Comparison of ENCODE assay signal across 18 cellular contexts in the genomic region with DNA sequence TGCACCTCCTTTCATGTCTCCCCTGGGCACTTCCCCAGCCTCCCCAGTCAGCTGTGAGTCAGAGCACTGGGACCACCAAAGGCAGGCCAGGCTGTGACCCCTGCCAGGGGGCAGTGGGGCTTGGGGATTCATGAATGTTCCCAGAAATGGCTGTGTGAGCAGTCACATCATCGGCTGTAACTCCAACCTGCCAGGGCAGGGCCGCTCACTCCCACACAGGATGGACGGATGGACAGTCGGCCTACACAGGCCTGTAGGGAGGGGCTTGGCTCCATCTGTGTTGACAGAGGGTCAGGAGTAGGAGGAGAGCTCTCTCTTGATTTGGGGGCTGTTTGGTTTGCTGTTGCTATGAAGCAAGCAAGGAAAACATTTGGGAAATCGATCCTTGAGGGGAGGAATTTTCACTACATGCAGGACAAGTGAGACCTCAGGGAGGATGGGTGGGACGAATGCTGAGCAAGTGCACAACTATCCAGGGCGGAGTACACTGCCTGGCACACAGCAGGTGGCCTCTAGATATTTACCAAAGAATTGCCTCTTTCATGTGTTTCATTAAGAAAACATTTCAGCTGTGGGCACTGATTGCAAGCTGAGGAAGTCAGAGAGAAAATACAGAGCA. TPM values are rescaled to one million over a fixed set of nuclear protein-coding genes. Genes with fewer than 3 reads are reported as not detected.
DNase-seq lines count a peak whose midpoint lies in the region; ATAC-seq and TF ChIP-seq lines count a peak whose summit lies in the region.
"Had no signal": no experiment of that assay in that cellular context is flagged by ENCODE, and none has a peak within 500 bp of the region (broad histone marks: within the 10 kb centered on the region; RNA-seq: fewer than 3 reads in every experiment).

No MANE protein-coding gene starts in this region.

- H3K4me3 ChIP-seq in GM23248 (no peak overlapping the region), PC-3 (ENCODE audit: low read length) (no peak overlapping the region), coronary artery (no peak overlapping the region)
- H3K4me3 ChIP-seq: HAP-1, lung, neural progenitor cell had no signal

- TF ChIP-seq CTCF in PC-3 (conservative IDR thresholded peaks at IDR 0.05; ENCODE audit: low read depth, low read length) (no peak), coronary artery (IDR thresholded peaks at IDR 0.05) (no peak), osteocyte (IDR thresholded peaks at IDR 0.05) (no peak)

- no peaks in the 10 kb centered on the region for H3K36me3 Mint-ChIP-seq in osteocyte (ENCODE audit: unreplicated experiment)
- H3K36me3 Mint-ChIP-seq: neural progenitor cell had no signal

- H3K4me3 Mint-ChIP-seq in osteocyte (ENCODE audit: unreplicated experiment), result no peak overlapping the region
- H3K4me3 Mint-ChIP-seq: CD4-positive, alpha-beta T cell; neural progenitor cell had no signal

- in situ Hi-C loops in GM23248 (cut with MboI), result loop anchor here (25.0 kb wide), 1 partner anchor 1927 kb away; no protein-coding TSS in a partner anchor

- H3K9me2 ChIP-seq in GM23248 (ENCODE audit: insufficient read depth) (no peaks in the 10 kb centered on the region), PC-3 (replicated peaks; ENCODE audit: low read length) (no peaks in the 10 kb centered on the region)

- H3K9me3 Mint-ChIP-seq in osteocyte (ENCODE audit: unreplicated experiment), result no peaks in the 10 kb centered on the region
- H3K9me3 Mint-ChIP-seq: CD4-positive, alpha-beta T cell; neural progenitor cell had no signal

- WGBS in GM23248 (ENCODE audit: low coverage in 1 of 2, low lambda C conversion rate in 2 of 2, missing lambda C conversion rate in 2 of 2), 2 experiments, result 76 to 77% methylated on average over 7 of the region's 7 CpGs

- no peaks in the 10 kb centered on the region for H3K36me3 ChIP-seq in GM23248 (ENCODE audit: low read depth)
- no peaks in the 10 kb centered on the region for H3K36me3 ChIP-seq in PC-3 (ENCODE audit: low read depth, low read length)
- H3K36me3 ChIP-seq: HAP-1, neural progenitor cell had no signal

- H3K27ac ChIP-seq in GM23248 (no peak overlapping the region), PC-3 (ENCODE audit: low read length) (peak overlapping the region; percentile 37), coronary artery (no peak overlapping the region)
- H3K27ac ChIP-seq: neural progenitor cell had no signal

- no peaks in the 10 kb centered on the region for H3K27me3 Mint-ChIP-seq in osteocyte (ENCODE audit: unreplicated experiment)

- H3K4me2 ChIP-seq in GM23248 (ENCODE audit: unreplicated experiment) (peak overlapping the region; percentile 17), PC-3 (ENCODE audit: low read length) (peak overlapping the region; percentile 37)
- H3K4me2 ChIP-seq: neural progenitor cell had no signal

- peaks cover 74% of the 10 kb centered on the region for H3K4me1 Mint-ChIP-seq in osteocyte (ENCODE audit: unreplicated experiment)

- H2AFZ ChIP-seq in GM23248, result no peak overlapping the region
- peak overlapping the region; percentile 53 for H2AFZ ChIP-seq in PC-3 (ENCODE audit: low read length)
- H2AFZ ChIP-seq: neural progenitor cell had no signal

- H3K79me2 ChIP-seq in GM23248 (ENCODE audit: insufficient read depth) (no peaks in the 10 kb centered on the region), PC-3 (ENCODE audit: low read length) (0 out of 2 replicates have a peak, but pooled peaks cover 5% of the 10 kb centered on the region)

- CTCF ChIA-PET in PC-3 (lab: Charles Lee), result interaction anchor here (0.6 to 1.0 kb wide), 2 partner anchors 16 to 23 kb away, joined by 3 to 4 read pairs; no protein-coding TSS in a partner anchor

- H4K20me1 ChIP-seq in GM23248 (ENCODE audit: insufficient read depth) (no peaks in the 10 kb centered on the region), PC-3 (ENCODE audit: low read length) (no peaks in the 10 kb centered on the region)

- POLR2A ChIA-PET in PC-3 (lab: Charles Lee; ENCODE audit: unreplicated experiment), result interaction anchor here (0.6 kb wide), 1 partner anchor 15 kb away, joined by 6 read pairs; no protein-coding TSS in a partner anchor

- H3K9ac ChIP-seq in GM23248 (no peak overlapping the region), PC-3 (ENCODE audit: low read length) (no peak overlapping the region)
- H3K9ac ChIP-seq: neural progenitor cell had no signal

- peak; percentile 82 for ATAC-seq in PC-3
- no peak for ATAC-seq in HG02852 (IDR thresholded peaks at IDR 0.05; ENCODE audit: unreplicated experiment)
- ATAC-seq: esophagus mucosa had no signal

- no TSS peak for BruUV-seq in PC-3 (replicated peaks; lab: Mats Ljungman, UMichigan)

- peaks cover 21% of the 10 kb centered on the region for H3K4me1 ChIP-seq in GM23248 (ENCODE audit: insufficient read depth)
- peaks cover 41% of the 10 kb centered on the region for H3K4me1 ChIP-seq in PC-3 (ENCODE audit: insufficient read depth, low read length)
- H3K4me1 ChIP-seq: HAP-1 had no signal

- intact Hi-C loops in PC-3 (cut with micrococcal nuclease), result loop anchor here (1.0 to 10.0 kb wide), 2 partner anchors 15 to 659 kb away; no protein-coding TSS in a partner anchor

- H3F3A ChIP-seq in GM23248 (ENCODE audit: insufficient read depth) (peaks cover 30% of the 10 kb centered on the region), PC-3 (ENCODE audit: low read length, unreplicated experiment) (no peaks in the 10 kb centered on the region)

- peak overlapping the region; percentile 92 for H3K27ac Mint-ChIP-seq in osteocyte (ENCODE audit: unreplicated experiment)
- H3K27ac Mint-ChIP-seq: CD4-positive, alpha-beta T cell; neural progenitor cell had no signal

- no peaks in the 10 kb centered on the region for H3K27me3 ChIP-seq in GM23248 (replicated peaks; ENCODE audit: insufficient read depth)
- H3K27me3 ChIP-seq in PC-3 (ENCODE audit: low read length), result no peaks in the 10 kb centered on the region

- H3K9me3 ChIP-seq in GM23248 (ENCODE audit: low read depth) (no peaks in the 10 kb centered on the region), PC-3 (ENCODE audit: low read length) (no peaks in the 10 kb centered on the region)
- H3K9me3 ChIP-seq: HAP-1 had no signal

- DNase-seq in GM23248, result peak; percentile 33
- DNase-seq in PC-3, result peak; percentile 84
- DNase-seq in coronary artery (ENCODE audit: low spot score), result peak; percentile 31
- DNase-seq in osteocyte (ENCODE audit: extremely low spot score, unreplicated experiment), result no peak
- no peak for DNase-seq in NCI-H1436 (lab: John Stamatoyannopoulos, UW)
- DNase-seq in amniotic stem cell (lab: John Stamatoyannopoulos, UW), result no peak
- no peak for DNase-seq in germinal center (ENCODE audit: low spot score)
- DNase-seq: CD4-positive, alpha-beta T cell; central memory CD4-positive, alpha-beta T cell; NCI-H1417; NCI-H82; small intestine had no signal

RNA-seq across cellular contexts. Expression of a gene that starts 2.9 kb away (rescaled TPM):
- total RNA-seq in GM23248 (2014; rRNA removed; shearing (Covaris generic)), result 1.3 TPM in 1 of 2 replicates, not detected in the other
- polyA plus RNA-seq in GM23248 (2016; fragmentation: Nextera tagmentation; extraction: Ambion mirVana), result 0.34 and 0.50 TPM in 2 replicates
- total RNA-seq in PC-3 (2014; rRNA removed) (1.3 and 1.5 TPM in 2 replicates), osteocyte (1.9 and 2.4 TPM in 2 replicates)
- total RNA-seq: activated CD8-positive, alpha-beta memory T cell treated with anti-CD3 and anti-CD28 coated beads for 36 hours; CD4-positive, alpha-beta T cell; esophagus mucosa; lung had no signal
- polyA plus RNA-seq: small intestine had no signal

RNA-seq across cellular contexts. Expression of a gene that starts 12.5 kb away (rescaled TPM):
- total RNA-seq in GM23248 (2014; rRNA removed; shearing (Covaris generic)), result not detected in 2 replicates
- polyA plus RNA-seq in GM23248 (2016; fragmentation: Nextera tagmentation; extraction: Ambion mirVana), result not detected in 2 replicates
- total RNA-seq in PC-3 (2014; rRNA removed) (0.11 TPM in 1 of 2 replicates, not detected in the other), osteocyte (not detected in 2 replicates)
- total RNA-seq: activated CD8-positive, alpha-beta memory T cell treated with anti-CD3 and anti-CD28 coated beads for 36 hours; CD4-positive, alpha-beta T cell; esophagus mucosa; lung had no signal
- polyA plus RNA-seq: lung, small intestine had no signal

RNA-seq across cellular contexts. Expression of a gene that starts 35.7 kb away (rescaled TPM):
- total RNA-seq in GM23248 (2014; rRNA removed; shearing (Covaris generic)), result 29,310 and 34,986 TPM in 2 replicates
- polyA plus RNA-seq in GM23248 (2016; fragmentation: Nextera tagmentation; extraction: Ambion mirVana), result 17,437 and 17,601 TPM in 2 replicates
- total RNA-seq in PC-3 (2014; rRNA removed) (120 and 136 TPM in 2 replicates), osteocyte (294 and 321 TPM in 2 replicates)

Comparison
In these comparisons a context has a peak if more than half of its experiments do, and no peak if none do; other contexts are left out.
1. DNase-seq: peak in GM23248 (single experiment), PC-3 (single experiment) and coronary artery (single experiment); none in osteocyte (single experiment), NCI-H1436 (single experiment), amniotic stem cell (single experiment) and germinal center (single experiment).
2. RNA of a gene that starts 35.7 kb away (total RNA-seq): 29,310 to 34,986 TPM in GM23248; 294 to 321 TPM in osteocyte and 120 to 136 TPM in PC-3; every median in the first group is over 10 times any median in the second.